Comparison of ENCODE assay signal across 9 cellular contexts in genomic region chr13:79307866-79308298, GRCh38.
DNase-seq lines count a peak whose midpoint lies in the region; ATAC-seq and TF ChIP-seq lines count a peak whose summit lies in the region.
"Had no signal": no experiment of that assay in that cellular context is flagged by ENCODE, and none has a peak within 500 bp of the region (broad histone marks: within the 10 kb centered on the region; RNA-seq: fewer than 3 reads in every experiment).

No MANE protein-coding gene starts in this region.

- no peaks in the 10 kb centered on the region for H3K9me3 Mint-ChIP-seq in activated naive CD8-positive, alpha-beta T cell treated with anti-CD3 and anti-CD28 coated beads, Interleukin-2, amount 50 U/mL, for 24 hours

- TF ChIP-seq CTCF in neural cell (IDR thresholded peaks at IDR 0.05; ENCODE audit: poor library complexity, severe bottlenecking): no peak

- no peak for TF ChIP-seq RAD21 in neural cell (conservative IDR thresholded peaks at IDR 0.05)

- H3K36me3 Mint-ChIP-seq in activated naive CD8-positive, alpha-beta T cell treated with anti-CD3 and anti-CD28 coated beads, Interleukin-2, amount 50 U/mL, for 24 hours (ENCODE audit: low read depth): peaks cover 2% of the 10 kb centered on the region

- DNase-seq in activated naive CD8-positive, alpha-beta T cell treated with anti-CD3 and anti-CD28 coated beads, Interleukin-2, amount 50 U/mL, for 24 hours: peak; percentile 4
- DNase-seq in inferior parietal cortex (ENCODE audit: extremely low spot score): no peak
- DNase-seq: NCI-H345 had no signal

- no peak overlapping the region for H3K27ac ChIP-seq in neural cell (ENCODE audit: low read length)

- peak; percentile 66 for ATAC-seq in GM18909 (IDR thresholded peaks at IDR 0.05; ENCODE audit: poor library complexity, unreplicated experiment)
- ATAC-seq in HG02852 (IDR thresholded peaks at IDR 0.05; ENCODE audit: unreplicated experiment): peak; percentile 93
- ATAC-seq in activated naive CD8-positive, alpha-beta T cell treated with anti-CD3 and anti-CD28 coated beads, Interleukin-2, amount 50 U/mL, for 24 hours: peak; percentile 54
- no peak for ATAC-seq in HG03457 (IDR thresholded peaks at IDR 0.05; ENCODE audit: unreplicated experiment)
- ATAC-seq in HG02588 (IDR thresholded peaks at IDR 0.05; ENCODE audit: unreplicated experiment): no peak
- ATAC-seq in GM21367 (IDR thresholded peaks at IDR 0.05; ENCODE audit: unreplicated experiment): no peak

- no peak overlapping the region for H3K4me3 Mint-ChIP-seq in activated naive CD8-positive, alpha-beta T cell treated with anti-CD3 and anti-CD28 coated beads, Interleukin-2, amount 50 U/mL, for 24 hours

- no peaks in the 10 kb centered on the region for H4K20me1 ChIP-seq in neural cell (ENCODE audit: insufficient read depth)

- no peak overlapping the region for H3K9ac ChIP-seq in neural cell (ENCODE audit: low read length)

- H3K9me2 ChIP-seq in neural cell (ENCODE audit: insufficient read depth, low read length): no peaks in the 10 kb centered on the region

- no peaks in the 10 kb centered on the region for H3K27me3 ChIP-seq in neural cell (ENCODE audit: insufficient read depth, low read depth, low read length)

- no peaks in the 10 kb centered on the region for H3K9me3 ChIP-seq in neural cell (ENCODE audit: low read length)

- H3K4me1 Mint-ChIP-seq in activated naive CD8-positive, alpha-beta T cell treated with anti-CD3 and anti-CD28 coated beads, Interleukin-2, amount 50 U/mL, for 24 hours: peaks cover 3% of the 10 kb centered on the region

- H3K4me2 ChIP-seq in neural cell (ENCODE audit: low read length): no peak overlapping the region

- no peak overlapping the region for H3K27ac Mint-ChIP-seq in activated naive CD8-positive, alpha-beta T cell treated with anti-CD3 and anti-CD28 coated beads, Interleukin-2, amount 50 U/mL, for 24 hours

- H3K4me3 ChIP-seq in neural cell (ENCODE audit: low read length): no peak overlapping the region

- no peak for TF ChIP-seq EP300 in neural cell (conservative IDR thresholded peaks at IDR 0.05; ENCODE audit: poor library complexity, severe bottlenecking)

- no peaks in the 10 kb centered on the region for H3K36me3 ChIP-seq in neural cell (ENCODE audit: insufficient read depth, low read length)

- H3K79me2 ChIP-seq in neural cell (replicated peaks; ENCODE audit: insufficient read depth, low read length): no peaks in the 10 kb centered on the region

- H2AFZ ChIP-seq in neural cell (ENCODE audit: low read depth, low read length): no peak overlapping the region

- no peaks in the 10 kb centered on the region for H3F3A ChIP-seq in neural cell (ENCODE audit: insufficient read depth, low read length, poor library complexity, severe bottlenecking)

- peaks cover 1% of the 10 kb centered on the region for H3K27me3 Mint-ChIP-seq in activated naive CD8-positive, alpha-beta T cell treated with anti-CD3 and anti-CD28 coated beads, Interleukin-2, amount 50 U/mL, for 24 hours

TF ChIP-seq in neural cell, 6 proteins besides CTCF, POLR2A, EP300 and RAD21:
- peak; percentile 20 for TF ChIP-seq POLR2AphosphoS5 (IDR thresholded peaks at IDR 0.05)
- no peak for TF ChIP-seq MXI1 (conservative IDR thresholded peaks at IDR 0.05; ENCODE audit: poor library complexity, severe bottlenecking)

Comparison
In these comparisons a context has a peak if more than half of its experiments do, and no peak if none do; other contexts are left out.
1. ATAC-seq: peak in GM18909 (single experiment), HG02852 (single experiment) and activated naive CD8-positive, alpha-beta T cell treated with anti-CD3 and anti-CD28 coated beads, Interleukin-2, amount 50 U/mL, for 24 hours (single experiment); none in HG03457 (single experiment), HG02588 (single experiment) and GM21367 (single experiment).